ENCODE assay signal across 8 cellular contexts in genomic region chr19:34667349-34668076, GRCh38. TPM values are rescaled to one million over a fixed set of nuclear protein-coding genes. Genes with fewer than 3 reads are reported as not detected.
A peak's percentile ranks its signal among the peaks of the same experiment; 100 is the strongest.
DNase-seq lines count a peak whose midpoint lies in the region; ATAC-seq and TF ChIP-seq lines count a peak whose summit lies in the region.

No MANE protein-coding gene starts in this region.

- intact Hi-C loops in OCI-LY7 (cut with micrococcal nuclease; ENCODE audit: unreplicated experiment) = no loop called here
- intact Hi-C loops in esophagus squamous epithelium (cut with DNase I) = no loop called here
- intact Hi-C loops in posterior vena cava (cut with DNase I) = no loop called here

- TF ChIP-seq CTCF in OCI-LY7 (conservative IDR thresholded peaks at IDR 0.05; ENCODE audit: low read length) = no peak
- TF ChIP-seq CTCF in esophagus squamous epithelium (IDR thresholded peaks at IDR 0.05) = no peak

- H3K4me3 ChIP-seq in OCI-LY7 (ENCODE audit: low read depth, low read length, poor library complexity, severe bottlenecking) (peak overlapping the region; percentile 23), esophagus squamous epithelium (peak overlapping the region; percentile 28 to 64 (median 41)), skeletal muscle tissue (ENCODE audit: low read length in 3 of 3) (peak overlapping the region; percentile 65 to 77 (median 68))

- peak overlapping the region; percentile 58 for H3K4me2 ChIP-seq in OCI-LY7 (ENCODE audit: low read length)

- H3K9me3 ChIP-seq in OCI-LY7 (ENCODE audit: low read length) = no peaks in the 10 kb centered on the region
- no peaks in the 10 kb centered on the region for H3K9me3 ChIP-seq in esophagus squamous epithelium
- H3K9me3 ChIP-seq in skeletal muscle tissue (ENCODE audit: control insufficient read depth in 3 of 3, low read length in 3 of 3) = no peaks in the 10 kb centered on the region

- H3K27me3 ChIP-seq in esophagus squamous epithelium (no peaks in the 10 kb centered on the region), skeletal muscle tissue (ENCODE audit: control insufficient read depth in 3 of 3, insufficient read depth in 3 of 3, low read length in 3 of 3) (no peaks in the 10 kb centered on the region)

- peak overlapping the region; percentile 69 to 84 (median 79) for H3K9ac ChIP-seq in skeletal muscle tissue (ENCODE audit: low read depth in 1 of 3, low read length in 3 of 3)

- no peaks in the 10 kb centered on the region for H3K27me3 Mint-ChIP-seq in T-helper 2 cell treated with Interferon-gamma antibody and Interleukin-4, amounts not matched to agents 5 μg/mL and 100 μg/mL, for 36 hours (ENCODE audit: low read depth)

- peaks cover 10% of the 10 kb centered on the region for H3K4me1 Mint-ChIP-seq in T-helper 2 cell treated with Interferon-gamma antibody and Interleukin-4, amounts not matched to agents 5 μg/mL and 100 μg/mL, for 36 hours (ENCODE audit: low read depth)

- POLR2A ChIA-PET in OCI-LY7 (lab: Charles Lee) = interaction anchor here (0.7 to 1.2 kb wide), 2 partner anchors 10 to 345 kb away, joined by 3 to 6 read pairs; partner anchors contain the start of genes SCGB2B2 and ZNF302

- 31 to 49% methylated on average over 9 to 10 of the region's 17 CpGs for WGBS in esophagus squamous epithelium, 2 donors

- no peaks in the 10 kb centered on the region for H3K9me2 ChIP-seq in OCI-LY7 (ENCODE audit: insufficient read depth, low read length)

- H2AFZ ChIP-seq in OCI-LY7 (ENCODE audit: low read length) = 0 out of 2 replicates have a peak overlapping the region, but pooled peaks have one; percentile 2

- H3K36me3 ChIP-seq in OCI-LY7 (ENCODE audit: insufficient read depth, low read length) (no peaks in the 10 kb centered on the region), esophagus squamous epithelium (no peaks in the 10 kb centered on the region), skeletal muscle tissue (ENCODE audit: control insufficient read depth in 3 of 3, insufficient read depth in 3 of 3, low read length in 3 of 3) (no peaks in the 10 kb centered on the region)

- no peak for DNase-seq in T-helper 2 cell treated with Interferon-gamma antibody and Interleukin-4, amounts not matched to agents 5 μg/mL and 100 μg/mL, for 36 hours (ENCODE audit: low spot score)
- DNase-seq in T-helper 2 cell (no peak), OCI-LY7 (ENCODE audit: low spot score) (peak; percentile 12), esophagus squamous epithelium (lab: John Stamatoyannopoulos, UW) (no peak), posterior vena cava (ENCODE audit: low spot score) (no peak)
- DNase-seq in activated CD4-positive, alpha-beta T cell treated with anti-CD3 and anti-CD28 coated beads for 1 hour = no peak

- H3K4me1 ChIP-seq in OCI-LY7 (ENCODE audit: insufficient read depth, low read length, poor library complexity, severe bottlenecking) (no peaks in the 10 kb centered on the region), esophagus squamous epithelium (peaks cover 0 to 21% (median 0%) of the 10 kb centered on the region in 3 donors), skeletal muscle tissue (ENCODE audit: control insufficient read depth in 3 of 3, insufficient read depth in 3 of 3, low read length in 3 of 3) (peaks cover 21 to 49% (median 29%) of the 10 kb centered on the region in 3 donors)

- no peak for TF ChIP-seq POLR2A in esophagus squamous epithelium (IDR thresholded peaks at IDR 0.05)

- CTCF ChIA-PET in OCI-LY7 (lab: Charles Lee; ENCODE audit: unreplicated experiment) = no interaction called here

- no TSS peak for BruUV-seq in OCI-LY7 (replicated peaks; lab: Mats Ljungman, UMichigan)

- no peaks in the 10 kb centered on the region for H4K20me1 ChIP-seq in OCI-LY7 (ENCODE audit: insufficient read depth, low read length)

- no peaks in the 10 kb centered on the region for H3K79me2 ChIP-seq in OCI-LY7 (ENCODE audit: insufficient read depth, low read depth, low read length)

- H3K27ac ChIP-seq in OCI-LY7 (ENCODE audit: low read depth, low read length, poor library complexity, severe bottlenecking) (no peak overlapping the region), esophagus squamous epithelium (peak overlapping the region; percentile 42 to 73 (median 57)), skeletal muscle tissue (ENCODE audit: low read depth, low read length) (peak overlapping the region; percentile 84)

- H3K9me3 Mint-ChIP-seq in T-helper 2 cell treated with Interferon-gamma antibody and Interleukin-4, amounts not matched to agents 5 μg/mL and 100 μg/mL, for 36 hours = no peaks in the 10 kb centered on the region

- peaks cover 2% of the 10 kb centered on the region for H3K36me3 Mint-ChIP-seq in T-helper 2 cell treated with Interferon-gamma antibody and Interleukin-4, amounts not matched to agents 5 μg/mL and 100 μg/mL, for 36 hours (ENCODE audit: low read depth)

- H3K4me3 Mint-ChIP-seq in T-helper 2 cell treated with Interferon-gamma antibody and Interleukin-4, amounts not matched to agents 5 μg/mL and 100 μg/mL, for 36 hours = peak overlapping the region; percentile 61

- no peak for ATAC-seq in HG03378 (IDR thresholded peaks at IDR 0.05; ENCODE audit: unreplicated experiment)

- H3K27ac Mint-ChIP-seq in T-helper 2 cell treated with Interferon-gamma antibody and Interleukin-4, amounts not matched to agents 5 μg/mL and 100 μg/mL, for 36 hours = peak overlapping the region; percentile 84

RNA-seq across cellular contexts. Expression of gene SCGB2B2, which starts 9.4 kb away (rescaled TPM):
- 0.54 TPM in 1 of 2 replicates, not detected in the other for total RNA-seq in OCI-LY7 (2014; rRNA removed; shearing (Covaris generic))
- total RNA-seq in OCI-LY7 (2022) = 1.7 and 2.2 TPM in 2 replicates
- total RNA-seq in esophagus squamous epithelium = under 1 TPM in 2 of 4 donors, not detected in 2; 0.48 to 0.57 TPM
- 0.52 TPM for total RNA-seq in skeletal muscle tissue
- under 1 TPM; 0.56 to 0.90 TPM for total RNA-seq in posterior vena cava

RNA-seq across cellular contexts. Expression of gene ZNF302, which starts 10.0 kb away (rescaled TPM):
- 23.9 and 24.6 TPM in 2 replicates for total RNA-seq in OCI-LY7 (2014; rRNA removed; shearing (Covaris generic))
- 26.9 and 30.3 TPM in 2 replicates for total RNA-seq in OCI-LY7 (2022)
- 10 to 100 TPM in 1 of 4 donors, 1 to 10 TPM in 3; 6.0 to 23.5 (median 6.2) TPM for total RNA-seq in esophagus squamous epithelium
- total RNA-seq in skeletal muscle tissue = 16.2 TPM
- total RNA-seq in posterior vena cava = 10 to 100 TPM; 22.9 to 26.0 TPM
